29 cellular contexts compared by ENCODE assay signal in the genomic region with DNA sequence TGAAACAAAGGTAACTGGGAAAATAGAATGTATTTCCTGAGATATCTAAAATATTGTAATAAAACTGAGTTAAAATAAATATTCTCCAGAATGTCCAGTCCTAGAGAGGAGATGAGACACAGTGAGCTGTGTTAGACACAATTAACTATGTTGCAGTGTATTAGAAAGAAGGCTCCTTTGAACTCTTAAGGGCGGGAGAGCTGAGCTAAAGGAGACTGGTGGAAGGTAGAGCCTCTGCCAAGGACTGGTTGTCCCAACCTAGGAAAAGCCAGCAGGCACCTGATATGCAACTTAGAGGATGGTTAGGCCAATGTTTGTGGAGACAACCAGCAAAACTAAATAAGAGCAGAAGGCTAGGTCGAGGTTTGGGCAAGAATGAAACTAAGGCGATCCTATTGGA. TPM values are rescaled to one million over a fixed set of nuclear protein-coding genes. Genes with fewer than 3 reads are reported as not detected.
A peak's percentile ranks its signal among the peaks of the same experiment; 100 is the strongest.
DNase-seq lines count a peak whose midpoint lies in the region; ATAC-seq, FAIRE-seq and TF ChIP-seq lines count a peak whose summit lies in the region.
"Had no signal": no experiment of that assay in that cellular context is flagged by ENCODE, and none has a peak within 500 bp of the region (broad histone marks: within the 10 kb centered on the region; RNA-seq: fewer than 3 reads in every experiment).

No MANE protein-coding gene starts in this region.

- no peak overlapping the region for H3K4me2 ChIP-seq in A549

- H3K36me3 ChIP-seq in right atrium auricular region (no peaks in the 10 kb centered on the region), gastrocnemius medialis (no peaks in the 10 kb centered on the region)
- H3K36me3 ChIP-seq: BLaER1 treated with 17β-estradiol and CSF1 and Interleukin-3, amounts not matched to agents 10 nM and 100 nM had no signal

- ATAC-seq in A549: no peak
- peak; percentile 83 to 85 for ATAC-seq in gastrocnemius medialis
- no peak for ATAC-seq in GM19463 (IDR thresholded peaks at IDR 0.05; ENCODE audit: unreplicated experiment)
- no peak for ATAC-seq in HG02642 (IDR thresholded peaks at IDR 0.05; ENCODE audit: poor library complexity, unreplicated experiment)
- ATAC-seq: GM12878, SK-N-SH treated with all-trans-retinoic acid at 6 μM for 48 hours had no signal

- H3K4me3 Mint-ChIP-seq in brain: peak overlapping the region in 1 of 5 experiments; percentile 15
- H3K4me3 Mint-ChIP-seq: CD8-positive, alpha-beta memory T cell had no signal

- no peaks in the 10 kb centered on the region for H3K36me3 Mint-ChIP-seq in brain
- H3K36me3 Mint-ChIP-seq: CD8-positive, alpha-beta memory T cell had no signal

- TF ChIP-seq EP300 in A549 (IDR thresholded peaks at IDR 0.05): no peak

- H3K27ac Mint-ChIP-seq in brain: peak overlapping the region in 3 of 5 experiments; percentile 29 to 67 (median 44)
- H3K27ac Mint-ChIP-seq: CD8-positive, alpha-beta memory T cell had no signal

- TF ChIP-seq RAD21 in A549 (conservative IDR thresholded peaks at IDR 0.05 in 1 of 2, IDR thresholded peaks at IDR 0.05 in 1 of 2): no peak

- in situ Hi-C loops in gastrocnemius medialis (cut with MboI; ENCODE audit: low sequenced_read_pairs in 4 of 4): no loop called here

- no peaks in the 10 kb centered on the region for H3K27me3 Mint-ChIP-seq in brain

- DNase-seq in A549 (ENCODE audit: low read depth in 1 of 2, low spot score in 1 of 2) (no peak), right atrium auricular region (ENCODE audit: low spot score) (no peak), gastrocnemius medialis (peak; percentile 65 to 75), SIG-M5 (lab: John Stamatoyannopoulos, UW) (no peak)
- no peak for DNase-seq in activated CD8-positive, alpha-beta memory T cell treated with anti-CD3 and anti-CD28 coated beads, Interleukin-2, amount 50 U/mL, for 48 hours
- DNase-seq: AML-193; CD8-positive, alpha-beta memory T cell; DMS 273 treated with DMSO at 0.1 percent for 48 hours; DMS79; EL; GDM1; HCEC 1CT; NCI-H1048; NCI-H1417; NCI-H1694; NCI-H2029 treated with DMSO at 0.1 percent for 48 hours; NCI-H2227 treated with DMSO at 0.1 percent for 48 hours; NCI-H526 treated with DMSO at 0.1 percent for 48 hours had no signal

- peaks cover 22% of the 10 kb centered on the region for H3K4me1 Mint-ChIP-seq in brain
- H3K4me1 Mint-ChIP-seq: CD8-positive, alpha-beta memory T cell had no signal

- TF ChIP-seq POLR2A in A549 (IDR thresholded peaks at IDR 0.05; ENCODE audit: low read length): no peak
- TF ChIP-seq POLR2A in gastrocnemius medialis (IDR thresholded peaks at IDR 0.05): peak in 1 of 2 donors; percentile 68

- H3K27ac ChIP-seq in A549: no peak overlapping the region
- H3K27ac ChIP-seq in right atrium auricular region: peak overlapping the region; percentile 54 to 83
- peak overlapping the region; percentile 91 to 92 (median 92) for H3K27ac ChIP-seq in gastrocnemius medialis
- H3K27ac ChIP-seq: RWPE1 had no signal

- no peaks in the 10 kb centered on the region for H3K9me3 ChIP-seq in A549
- no peaks in the 10 kb centered on the region for H3K9me3 ChIP-seq in right atrium auricular region
- no peaks in the 10 kb centered on the region for H3K9me3 ChIP-seq in gastrocnemius medialis

- CTCF ChIA-PET in A549 (lab: Yijun Ruan, JAX): interaction anchor here (0.6 to 0.8 kb wide), 2 partner anchors 11 to 16 kb away, joined by 3 to 5 read pairs; no protein-coding TSS in a partner anchor

- TF ChIP-seq CTCF in A549 (IDR thresholded peaks at IDR 0.05) (no peak), brain (conservative IDR thresholded peaks at IDR 0.05) (no peak), right atrium auricular region (IDR thresholded peaks at IDR 0.05) (no peak), gastrocnemius medialis (IDR thresholded peaks at IDR 0.05 in 4 of 5, conservative IDR thresholded peaks at IDR 0.05 in 1 of 5) (no peak)

- H3K4me3 ChIP-seq in A549: no peak overlapping the region
- no peak overlapping the region for H3K4me3 ChIP-seq in right atrium auricular region
- H3K4me3 ChIP-seq in gastrocnemius medialis: peak overlapping the region; percentile 22 to 49 (median 26)
- H3K4me3 ChIP-seq: BLaER1 treated with 17β-estradiol and CSF1 and Interleukin-3, amounts not matched to agents 10 nM and 100 nM; GM12878 had no signal

- no peaks in the 10 kb centered on the region for H3K27me3 ChIP-seq in right atrium auricular region
- no peaks in the 10 kb centered on the region for H3K27me3 ChIP-seq in gastrocnemius medialis

- peak; percentile 72 for FAIRE-seq in A549 (lab: Jason Lieb, UNC)
- FAIRE-seq: A204.1, GM12878, H1 had no signal

- H3K4me1 ChIP-seq in A549: peaks cover 7% of the 10 kb centered on the region; the same call in 1 of the 3 replicates
- peaks cover 0 to 4% of the 10 kb centered on the region in 2 donors for H3K4me1 ChIP-seq in right atrium auricular region
- H3K4me1 ChIP-seq in gastrocnemius medialis: peaks cover 5 to 12% of the 10 kb centered on the region in 2 donors

- intact Hi-C loops in gastrocnemius medialis (cut with DNase I; ENCODE audit: low total_unique reads): no loop called here

- H3K9me3 Mint-ChIP-seq in brain: peaks cover 0 to 4% (median 0%) of the 10 kb centered on the region in 5 experiments
- H3K9me3 Mint-ChIP-seq: CD8-positive, alpha-beta memory T cell had no signal

- POLR2A ChIA-PET in A549 (lab: Yijun Ruan, JAX): no interaction called here

- 88% methylated on average over 3 of the region's 3 CpGs for WGBS in A549 (ENCODE audit: missing lambda C conversion rate)

TF ChIP-seq in A549, 52 proteins besides CTCF, POLR2A, EP300 and RAD21:
- TF ChIP-seq RARB (CRISPR knock-in tag; IDR thresholded peaks at IDR 0.05) (no peak), TFCP2L1 (CRISPR knock-in tag; IDR thresholded peaks at IDR 0.05) (no peak), BHLHE40 (IDR thresholded peaks at IDR 0.05; ENCODE audit: low read depth, low read length) (no peak), RNF2 (IDR thresholded peaks at IDR 0.05; ENCODE audit: borderline replicate concordance, low read depth) (no peak), EHF (CRISPR knock-in tag; IDR thresholded peaks at IDR 0.05) (no peak), NPAS2 (CRISPR knock-in tag; IDR thresholded peaks at IDR 0.05; ENCODE audit: borderline replicate concordance) (no peak), HOXB13 (CRISPR knock-in tag; IDR thresholded peaks at IDR 0.05; ENCODE audit: low read depth) (no peak), PHF8 (IDR thresholded peaks at IDR 0.05; ENCODE audit: borderline replicate concordance, low read depth) (no peak), ZC3H11A (IDR thresholded peaks at IDR 0.05) (no peak), JUNB (IDR thresholded peaks at IDR 0.05) (no peak)
- TF ChIP-seq, protein P1, sequence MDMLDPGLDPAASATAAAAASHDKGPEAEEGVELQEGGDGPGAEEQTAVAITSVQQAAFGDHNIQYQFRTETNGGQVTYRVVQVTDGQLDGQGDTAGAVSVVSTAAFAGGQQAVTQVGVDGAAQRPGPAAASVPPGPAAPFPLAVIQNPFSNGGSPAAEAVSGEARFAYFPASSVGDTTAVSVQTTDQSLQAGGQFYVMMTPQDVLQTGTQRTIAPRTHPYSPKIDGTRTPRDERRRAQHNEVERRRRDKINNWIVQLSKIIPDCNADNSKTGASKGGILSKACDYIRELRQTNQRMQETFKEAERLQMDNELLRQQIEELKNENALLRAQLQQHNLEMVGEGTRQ (IDR thresholded peaks at IDR 0.05): no peak
- TF ChIP-seq, protein P2, sequence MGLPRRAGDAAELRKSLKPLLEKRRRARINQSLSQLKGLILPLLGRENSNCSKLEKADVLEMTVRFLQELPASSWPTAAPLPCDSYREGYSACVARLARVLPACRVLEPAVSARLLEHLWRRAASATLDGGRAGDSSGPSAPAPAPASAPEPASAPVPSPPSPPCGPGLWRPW (IDR thresholded peaks at IDR 0.05): no peak

RNA-seq across cellular contexts. Expression of a gene that starts 4.3 kb away (rescaled TPM):
- polyA plus RNA-seq in A549 (2011; rRNA removed): not detected in 2 replicates
- polyA plus RNA-seq in A549 (2012; cell fraction: cytosol; rRNA removed): not detected in 2 replicates
- polyA plus RNA-seq in A549 (2012; cell fraction: nucleus; rRNA removed): not detected in 2 replicates
- not detected in 3 replicates for polyA plus RNA-seq in A549 (2017; fragmentation: RNase III; extraction: RNeasy Plus Mini Kit Qiagen cat#74134 plus additional on column Dnase treatment)
- polyA minus RNA-seq in A549 (2011; rRNA and poly(A)+ RNA removed): not detected in 2 replicates
- polyA plus RNA-seq in brain (ENCODE audit: insufficient read depth, low read depth, low replicate concordance): not detected
- total RNA-seq in right atrium auricular region: 100 to 1,000 TPM in 1 of 2 donors, 10 to 100 TPM in 1; 57.1 to 137 TPM
- 10 to 100 TPM; 16.2 to 59.8 (median 47.4) TPM for total RNA-seq in gastrocnemius medialis
- total RNA-seq: CD8-positive, alpha-beta memory T cell; GM12878; H1; HT-29; NCI-H460 had no signal
- polyA plus RNA-seq: CD8-positive, alpha-beta memory T cell; GM12878; H1 had no signal

RNA-seq across cellular contexts. Expression of a gene that starts 24.2 kb away (rescaled TPM):
- polyA plus RNA-seq in A549 (2011; rRNA removed) (19.7 and 21.2 TPM in 2 replicates), A549 (2017; fragmentation: RNase III; extraction: RNeasy Plus Mini Kit Qiagen cat#74134 plus additional on column Dnase treatment) (9.5 to 10.8 TPM (median 9.8 TPM) in 3 replicates), brain (ENCODE audit: insufficient read depth, low read depth, low replicate concordance) (3.4 TPM)
- polyA plus RNA-seq in A549 (2012; cell fraction: cytosol; rRNA removed): 3.4 and 4.5 TPM in 2 replicates
- polyA plus RNA-seq in A549 (2012; cell fraction: nucleus; rRNA removed): 4.2 and 7.9 TPM in 2 replicates
- 21.6 and 22.0 TPM in 2 replicates for polyA minus RNA-seq in A549 (2011; rRNA and poly(A)+ RNA removed)
- total RNA-seq in right atrium auricular region (1 to 10 TPM; 2.7 to 2.9 TPM), gastrocnemius medialis (1 to 10 TPM; 1.5 to 5.9 (median 3.1) TPM)

RNA-seq across cellular contexts. Expression of a gene that starts 41.2 kb away (rescaled TPM):
- polyA plus RNA-seq in A549 (2011; rRNA removed) (24.0 and 24.7 TPM in 2 replicates), A549 (2017; fragmentation: RNase III; extraction: RNeasy Plus Mini Kit Qiagen cat#74134 plus additional on column Dnase treatment) (40.8 to 44.8 TPM (median 41.1 TPM) in 3 replicates), brain (ENCODE audit: insufficient read depth, low read depth, low replicate concordance) (2.0 TPM)
- 21.9 and 31.3 TPM in 2 replicates for polyA plus RNA-seq in A549 (2012; cell fraction: cytosol; rRNA removed)
- polyA plus RNA-seq in A549 (2012; cell fraction: nucleus; rRNA removed): 13.1 and 20.8 TPM in 2 replicates
- polyA minus RNA-seq in A549 (2011; rRNA and poly(A)+ RNA removed): 24.4 and 36.5 TPM in 2 replicates
- total RNA-seq in right atrium auricular region (1 to 10 TPM; 1.1 to 1.8 TPM), gastrocnemius medialis (1 to 10 TPM in 1 of 4 donors, under 1 TPM in 1, not detected in 2; 0.78 to 1.7 TPM)

Comparison
In these comparisons a context has a peak if more than half of its experiments do, and no peak if none do; other contexts are left out.
1. ATAC-seq: peak in gastrocnemius medialis (2 of 2); none in A549 (0 of 2), GM19463 (single experiment) and HG02642 (single experiment).
2. DNase-seq: peak in gastrocnemius medialis (2 of 2); none in A549 (0 of 2), right atrium auricular region (single experiment), activated CD8-positive, alpha-beta memory T cell treated with anti-CD3 and anti-CD28 coated beads, Interleukin-2, amount 50 U/mL, for 48 hours (single experiment) and SIG-M5 (single experiment).
3. H3K27ac ChIP-seq: peak in right atrium auricular region (2 of 2) and gastrocnemius medialis (4 of 4); none in A549 (0 of 2).
4. H3K4me3 ChIP-seq: peak in gastrocnemius medialis (4 of 4); none in A549 (single experiment) and right atrium auricular region (0 of 2).